In genomic region chr22:43862074-43862881, GRCh38 we compare ENCODE assay signal across 9 cellular contexts. TPM values are rescaled to one million over a fixed set of nuclear protein-coding genes. Genes with fewer than 3 reads are reported as not detected.
DNase-seq lines count a peak whose midpoint lies in the region; ATAC-seq and TF ChIP-seq lines count a peak whose summit lies in the region.
"Had no signal": no experiment of that assay in that cellular context is flagged by ENCODE, and none has a peak within 500 bp of the region (broad histone marks: within the 10 kb centered on the region; RNA-seq: fewer than 3 reads in every experiment).

A gene with protein sequence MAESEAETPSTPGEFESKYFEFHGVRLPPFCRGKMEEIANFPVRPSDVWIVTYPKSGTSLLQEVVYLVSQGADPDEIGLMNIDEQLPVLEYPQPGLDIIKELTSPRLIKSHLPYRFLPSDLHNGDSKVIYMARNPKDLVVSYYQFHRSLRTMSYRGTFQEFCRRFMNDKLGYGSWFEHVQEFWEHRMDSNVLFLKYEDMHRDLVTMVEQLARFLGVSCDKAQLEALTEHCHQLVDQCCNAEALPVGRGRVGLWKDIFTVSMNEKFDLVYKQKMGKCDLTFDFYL (minus strand): TSS chr22:43862513. CDS start chr22:43862382, 131 bp downstream.

- H3K36me3 ChIP-seq in suprapubic skin = no peaks in the 10 kb centered on the region

- intact Hi-C loops in activated B cell treated with CpG ODN at 0.5 μM for 24 hours (cut with micrococcal nuclease) = no loop called here

- 2% methylated on average over 6 of the region's 121 CpGs for WGBS in suprapubic skin

- peak; percentile 20 for DNase-seq in activated naive CD4-positive, alpha-beta T cell treated with anti-CD3 and anti-CD28 coated beads, Interleukin-2, amount 10 ng/mL, durations not matched to agents 7 days and 5 days
- no peak for DNase-seq in activated naive CD4-positive, alpha-beta T cell (lab: John Stamatoyannopoulos, UW)
- DNase-seq in activated B cell treated with CpG ODN at 0.5 μM for 24 hours = no peak
- no peak for DNase-seq in suprapubic skin (ENCODE audit: low spot score in 2 of 2)
- DNase-seq in GM13976 (ENCODE audit: low spot score) = no peak
- DNase-seq: stimulated activated naive B cell treated with anti-CD40 and anti-IgM and Interleukin-4, amounts not matched to agents 10 μg/mL and 1 μg/mL and 100 μg/mL, for 72 hours had no signal

- peak within 1 kb of the TSS; percentile 60 for H3K4me3 ChIP-seq in iPS-11a (ENCODE audit: low read depth, low read length)
- peak within 1 kb of the TSS; percentile 42 for H3K4me3 ChIP-seq in suprapubic skin

- TF ChIP-seq POLR2A in suprapubic skin (IDR thresholded peaks at IDR 0.05) = no peak

- CTCF ChIA-PET in activated naive CD4-positive, alpha-beta T cell treated with anti-CD3 and anti-CD28 coated beads, Interleukin-2, amount 10 ng/mL, durations not matched to agents 7 days and 5 days (lab: Charles Lee) = interaction anchor here (0.6 kb wide), 2 partner anchors 83 to 949 kb away, joined by 3 read pairs; no protein-coding TSS in a partner anchor
- CTCF ChIA-PET in activated B cell treated with CpG ODN at 0.5 μM for 24 hours (lab: Charles Lee) = no interaction called here

- H3K4me1 ChIP-seq in suprapubic skin = peaks cover 5% of the 10 kb centered on the region

- peak within 1 kb of the TSS; percentile 14 for H3K27ac Mint-ChIP-seq in activated naive CD4-positive, alpha-beta T cell treated with anti-CD3 and anti-CD28 coated beads, Interleukin-2, amount 10 ng/mL, durations not matched to agents 7 days and 5 days
- H3K27ac Mint-ChIP-seq in activated B cell treated with CpG ODN at 0.5 μM for 24 hours = no peak within 1 kb of the TSS
- H3K27ac Mint-ChIP-seq: stimulated activated naive B cell treated with anti-CD40 and anti-IgM and Interleukin-4, amounts not matched to agents 10 μg/mL and 1 μg/mL and 100 μg/mL, for 72 hours had no signal

- in situ Hi-C loops in GM13976 (cut with MboI; ENCODE audit: low sequenced_read_pairs, unreplicated experiment) = no loop called here

- no peak within 1 kb of the TSS for H3K27ac ChIP-seq in suprapubic skin

- no peaks in the 10 kb centered on the region for H3K36me3 Mint-ChIP-seq in activated naive CD4-positive, alpha-beta T cell treated with anti-CD3 and anti-CD28 coated beads, Interleukin-2, amount 10 ng/mL, durations not matched to agents 7 days and 5 days
- no peaks in the 10 kb centered on the region for H3K36me3 Mint-ChIP-seq in activated B cell treated with CpG ODN at 0.5 μM for 24 hours (ENCODE audit: low read depth)
- H3K36me3 Mint-ChIP-seq: stimulated activated naive B cell treated with anti-CD40 and anti-IgM and Interleukin-4, amounts not matched to agents 10 μg/mL and 1 μg/mL and 100 μg/mL, for 72 hours had no signal

- H3K4me1 Mint-ChIP-seq in activated naive CD4-positive, alpha-beta T cell treated with anti-CD3 and anti-CD28 coated beads, Interleukin-2, amount 10 ng/mL, durations not matched to agents 7 days and 5 days = peaks cover 4% of the 10 kb centered on the region
- H3K4me1 Mint-ChIP-seq in activated B cell treated with CpG ODN at 0.5 μM for 24 hours = peaks cover 2% of the 10 kb centered on the region

- ATAC-seq in activated B cell treated with CpG ODN at 0.5 μM for 24 hours (ENCODE audit: low read depth) (no peak), HG02623 (IDR thresholded peaks at IDR 0.05; ENCODE audit: unreplicated experiment) (no peak), esophagus mucosa (no peak)
- ATAC-seq: stimulated activated naive B cell treated with anti-CD40 and anti-IgM and Interleukin-4, amounts not matched to agents 10 μg/mL and 1 μg/mL and 100 μg/mL, for 72 hours had no signal

- H3K27me3 Mint-ChIP-seq in activated naive CD4-positive, alpha-beta T cell treated with anti-CD3 and anti-CD28 coated beads, Interleukin-2, amount 10 ng/mL, durations not matched to agents 7 days and 5 days = peaks cover 59% of the 10 kb centered on the region
- H3K27me3 Mint-ChIP-seq in activated B cell treated with CpG ODN at 0.5 μM for 24 hours = peaks cover 35% of the 10 kb centered on the region

- no peak for TF ChIP-seq EP300 in suprapubic skin (IDR thresholded peaks at IDR 0.05)

- TF ChIP-seq CTCF in activated B cell treated with CpG ODN at 0.5 μM for 24 hours (IDR thresholded peaks at IDR 0.05) = no peak
- no peak for TF ChIP-seq CTCF in suprapubic skin (IDR thresholded peaks at IDR 0.05)
- no peak for TF ChIP-seq CTCF in GM13976 (IDR thresholded peaks at IDR 0.05; ENCODE audit: borderline replicate concordance, control extremely low read depth, extremely low read depth, insufficient read depth, missing control alignments)

- peaks cover 76% of the 10 kb centered on the region for H3K27me3 ChIP-seq in suprapubic skin

- no peaks in the 10 kb centered on the region for H3K9me3 ChIP-seq in suprapubic skin

- POLR2A ChIA-PET in activated B cell treated with CpG ODN at 0.5 μM for 24 hours (lab: Charles Lee) = no interaction called here

- no peaks in the 10 kb centered on the region for H3K9me3 Mint-ChIP-seq in activated naive CD4-positive, alpha-beta T cell treated with anti-CD3 and anti-CD28 coated beads, Interleukin-2, amount 10 ng/mL, durations not matched to agents 7 days and 5 days
- H3K9me3 Mint-ChIP-seq in activated B cell treated with CpG ODN at 0.5 μM for 24 hours = peaks cover 2% of the 10 kb centered on the region

- no peak within 1 kb of the TSS for H3K4me3 Mint-ChIP-seq in activated naive CD4-positive, alpha-beta T cell treated with anti-CD3 and anti-CD28 coated beads, Interleukin-2, amount 10 ng/mL, durations not matched to agents 7 days and 5 days
- H3K4me3 Mint-ChIP-seq in activated B cell treated with CpG ODN at 0.5 μM for 24 hours = peak within 1 kb of the TSS; percentile 21

RNA-seq across cellular contexts. Expression of the gene that starts here (rescaled TPM):
- total RNA-seq in activated B cell treated with CpG ODN at 0.5 μM for 24 hours (not detected in 2 replicates), suprapubic skin (under 1 TPM in 2 of 4 donors, not detected in 2; 0.34 to 0.47 TPM), esophagus mucosa (not detected)
